ENCODE assay signal across 8 cellular contexts in genomic region chr2:10043906-10044601, GRCh38. TPM values are rescaled to one million over a fixed set of nuclear protein-coding genes. Genes with fewer than 3 reads are reported as not detected.
DNase-seq lines count a peak whose midpoint lies in the region; ATAC-seq and TF ChIP-seq lines count a peak whose summit lies in the region.

No MANE protein-coding gene starts in this region.

- H3K4me1 Mint-ChIP-seq in activated CD4-positive, alpha-beta memory T cell treated with anti-CD3 and anti-CD28 coated beads for 36 hours (ENCODE audit: low read depth): peaks cover 22% of the 10 kb centered on the region
- H3K4me1 Mint-ChIP-seq in dendritic cell treated with granulocyte-macrophage colony-stimulating factor and Interleukin-4, amounts not matched to agents 40 ng/mL and 50 ng/mL, for 4 days (ENCODE audit: low read depth): peaks cover 75% of the 10 kb centered on the region

- DNase-seq in SKM-1 treated with dmso at 0.1 percent for 144 hours (lab: John Stamatoyannopoulos, UW; ENCODE audit: unreplicated experiment) (peak; percentile 11), SKM-1 (lab: John Stamatoyannopoulos, UW; ENCODE audit: unreplicated experiment) (no peak), NCI-H446 treated with DMSO at 0.1 percent for 48 hours (lab: John Stamatoyannopoulos, UW) (peak; percentile 90)
- peak; percentile 94 for DNase-seq in activated CD4-positive, alpha-beta memory T cell treated with anti-CD3 and anti-CD28 coated beads for 36 hours
- DNase-seq in stimulated activated CD4-positive, alpha-beta T cell treated with anti-CD3 and anti-CD28 coated beads, Interleukin-2, amount 100 ng/mL, for 24 hours: peak; percentile 87 to 99

- H3K4me3 ChIP-seq in liver (ENCODE audit: low read depth in 1 of 3, low read length in 3 of 3): peak overlapping the region; percentile 69 to 90 (median 80)

- intact Hi-C loops in activated CD4-positive, alpha-beta memory T cell treated with anti-CD3 and anti-CD28 coated beads for 36 hours (cut with micrococcal nuclease): loop anchor here (1.0 to 10.0 kb wide), 5 partner anchors 77 to 619 kb away; partner anchors contain the start of genes CPSF3, GRHL1, ITGB1BP1 and TAF1B
- intact Hi-C loops in dendritic cell treated with granulocyte-macrophage colony-stimulating factor and Interleukin-4, amounts not matched to agents 40 ng/mL and 50 ng/mL, for 4 days (cut with micrococcal nuclease): loop anchor here (1.0 to 2.0 kb wide), 2 partner anchors 8 to 53 kb away; no protein-coding TSS in a partner anchor

- H3K36me3 ChIP-seq in liver (ENCODE audit: control insufficient read depth in 4 of 4, insufficient read depth in 3 of 4, low read depth in 1 of 4, low read length in 3 of 4): peaks cover 5 to 23% (median 16%) of the 10 kb centered on the region in 4 donors

- peak overlapping the region; percentile 96 to 97 for H3K27ac ChIP-seq in liver (ENCODE audit: low read depth in 1 of 2, low read length in 2 of 2)

- CTCF ChIA-PET in activated CD4-positive, alpha-beta memory T cell treated with anti-CD3 and anti-CD28 coated beads for 36 hours (lab: Charles Lee): interaction anchor here (0.7 to 12.7 kb wide), 9 partner anchors 9 to 274 kb away, joined by 3 to 149 read pairs (median 4); no protein-coding TSS in a partner anchor

- peaks cover 6% of the 10 kb centered on the region for H3K36me3 Mint-ChIP-seq in activated CD4-positive, alpha-beta memory T cell treated with anti-CD3 and anti-CD28 coated beads for 36 hours
- peaks cover 66% of the 10 kb centered on the region for H3K36me3 Mint-ChIP-seq in dendritic cell treated with granulocyte-macrophage colony-stimulating factor and Interleukin-4, amounts not matched to agents 40 ng/mL and 50 ng/mL, for 4 days (ENCODE audit: low read depth)

- 5% methylated on average over 90 of the region's 90 CpGs for WGBS in liver

- no peak for TF ChIP-seq RAD21 in liver (IDR thresholded peaks at IDR 0.05)

- peak overlapping the region; percentile 64 for H3K4me3 Mint-ChIP-seq in activated CD4-positive, alpha-beta memory T cell treated with anti-CD3 and anti-CD28 coated beads for 36 hours
- H3K4me3 Mint-ChIP-seq in dendritic cell treated with granulocyte-macrophage colony-stimulating factor and Interleukin-4, amounts not matched to agents 40 ng/mL and 50 ng/mL, for 4 days: peak overlapping the region; percentile 77

- peak; percentile 2 for TF ChIP-seq CTCF in liver (IDR thresholded peaks at IDR 0.05; ENCODE audit: low read depth, low read length, missing input control)

- peak overlapping the region; percentile 86 to 93 for H3K9ac ChIP-seq in liver (ENCODE audit: low read depth in 1 of 2, low read length in 2 of 2)

- H3K27me3 ChIP-seq in liver (ENCODE audit: control insufficient read depth in 4 of 4, insufficient read depth in 4 of 4, low read length in 3 of 4): no peaks in the 10 kb centered on the region

- H3K4me1 ChIP-seq in liver (ENCODE audit: control insufficient read depth in 4 of 4, insufficient read depth in 4 of 4, low read length in 3 of 4): peaks cover 12 to 68% (median 45%) of the 10 kb centered on the region in 4 donors

- H3K9me3 Mint-ChIP-seq in activated CD4-positive, alpha-beta memory T cell treated with anti-CD3 and anti-CD28 coated beads for 36 hours: no peaks in the 10 kb centered on the region
- no peaks in the 10 kb centered on the region for H3K9me3 Mint-ChIP-seq in dendritic cell treated with granulocyte-macrophage colony-stimulating factor and Interleukin-4, amounts not matched to agents 40 ng/mL and 50 ng/mL, for 4 days

- H3K9me3 ChIP-seq in liver (ENCODE audit: control insufficient read depth in 4 of 4, low read length in 3 of 4): no peaks in the 10 kb centered on the region

- POLR2A ChIA-PET in activated CD4-positive, alpha-beta memory T cell treated with anti-CD3 and anti-CD28 coated beads for 36 hours (lab: Charles Lee): interaction anchor here (0.7 to 1.4 kb wide), 5 partner anchors 9 to 489 kb away, joined by 3 to 6 read pairs (median 4); partner anchors contain the start of genes ADAM17 and TAF1B

- ATAC-seq in HG03108 (IDR thresholded peaks at IDR 0.05; ENCODE audit: unreplicated experiment): peak; percentile 45

- peak overlapping the region; percentile 47 for H3K27ac Mint-ChIP-seq in activated CD4-positive, alpha-beta memory T cell treated with anti-CD3 and anti-CD28 coated beads for 36 hours
- peak overlapping the region; percentile 91 for H3K27ac Mint-ChIP-seq in dendritic cell treated with granulocyte-macrophage colony-stimulating factor and Interleukin-4, amounts not matched to agents 40 ng/mL and 50 ng/mL, for 4 days

- H3K27me3 Mint-ChIP-seq in activated CD4-positive, alpha-beta memory T cell treated with anti-CD3 and anti-CD28 coated beads for 36 hours: peaks cover 3% of the 10 kb centered on the region
- H3K27me3 Mint-ChIP-seq in dendritic cell treated with granulocyte-macrophage colony-stimulating factor and Interleukin-4, amounts not matched to agents 40 ng/mL and 50 ng/mL, for 4 days: peaks cover 14% of the 10 kb centered on the region

TF ChIP-seq in liver, 16 proteins besides CTCF, POLR2A, EP300 and RAD21:
- no peak for TF ChIP-seq MAX (IDR thresholded peaks at IDR 0.05)
- no peak for TF ChIP-seq FOXA2 (IDR thresholded peaks at IDR 0.05)
- no peak for TF ChIP-seq FOXA1 (IDR thresholded peaks at IDR 0.05)
- no peak for TF ChIP-seq RXRA (IDR thresholded peaks at IDR 0.05)
- TF ChIP-seq ZBTB33 (IDR thresholded peaks at IDR 0.05): no peak
- no peak for TF ChIP-seq GABPA (IDR thresholded peaks at IDR 0.05 in 1 of 2, conservative IDR thresholded peaks at IDR 0.05 in 1 of 2)
- TF ChIP-seq HNF4G (IDR thresholded peaks at IDR 0.05): no peak
- TF ChIP-seq NR2F2 (IDR thresholded peaks at IDR 0.05): no peak
- TF ChIP-seq TAF1 (conservative IDR thresholded peaks at IDR 0.05): no peak
- TF ChIP-seq JUND (IDR thresholded peaks at IDR 0.05): peak in 1 of 2 donors; percentile 36
- TF ChIP-seq SP1 (IDR thresholded peaks at IDR 0.05): peak; percentile 54
- TF ChIP-seq, protein P1, sequence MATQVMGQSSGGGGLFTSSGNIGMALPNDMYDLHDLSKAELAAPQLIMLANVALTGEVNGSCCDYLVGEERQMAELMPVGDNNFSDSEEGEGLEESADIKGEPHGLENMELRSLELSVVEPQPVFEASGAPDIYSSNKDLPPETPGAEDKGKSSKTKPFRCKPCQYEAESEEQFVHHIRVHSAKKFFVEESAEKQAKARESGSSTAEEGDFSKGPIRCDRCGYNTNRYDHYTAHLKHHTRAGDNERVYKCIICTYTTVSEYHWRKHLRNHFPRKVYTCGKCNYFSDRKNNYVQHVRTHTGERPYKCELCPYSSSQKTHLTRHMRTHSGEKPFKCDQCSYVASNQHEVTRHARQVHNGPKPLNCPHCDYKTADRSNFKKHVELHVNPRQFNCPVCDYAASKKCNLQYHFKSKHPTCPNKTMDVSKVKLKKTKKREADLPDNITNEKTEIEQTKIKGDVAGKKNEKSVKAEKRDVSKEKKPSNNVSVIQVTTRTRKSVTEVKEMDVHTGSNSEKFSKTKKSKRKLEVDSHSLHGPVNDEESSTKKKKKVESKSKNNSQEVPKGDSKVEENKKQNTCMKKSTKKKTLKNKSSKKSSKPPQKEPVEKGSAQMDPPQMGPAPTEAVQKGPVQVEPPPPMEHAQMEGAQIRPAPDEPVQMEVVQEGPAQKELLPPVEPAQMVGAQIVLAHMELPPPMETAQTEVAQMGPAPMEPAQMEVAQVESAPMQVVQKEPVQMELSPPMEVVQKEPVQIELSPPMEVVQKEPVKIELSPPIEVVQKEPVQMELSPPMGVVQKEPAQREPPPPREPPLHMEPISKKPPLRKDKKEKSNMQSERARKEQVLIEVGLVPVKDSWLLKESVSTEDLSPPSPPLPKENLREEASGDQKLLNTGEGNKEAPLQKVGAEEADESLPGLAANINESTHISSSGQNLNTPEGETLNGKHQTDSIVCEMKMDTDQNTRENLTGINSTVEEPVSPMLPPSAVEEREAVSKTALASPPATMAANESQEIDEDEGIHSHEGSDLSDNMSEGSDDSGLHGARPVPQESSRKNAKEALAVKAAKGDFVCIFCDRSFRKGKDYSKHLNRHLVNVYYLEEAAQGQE (IDR thresholded peaks at IDR 0.05): peak; percentile 50
- TF ChIP-seq EGR1 (IDR thresholded peaks at IDR 0.05; ENCODE audit: low read depth in 2 of 2): peak in 1 of 2 donors; percentile 88
- no peak for TF ChIP-seq HNF4A (conservative IDR thresholded peaks at IDR 0.05)
- no peak for TF ChIP-seq YY1 (IDR thresholded peaks at IDR 0.05)

RNA-seq across cellular contexts. Expression of gene KLF11, which starts 0.7 kb away (rescaled TPM):
- 1 to 10 TPM; 5.6 to 6.1 TPM for total RNA-seq in activated CD4-positive, alpha-beta memory T cell treated with anti-CD3 and anti-CD28 coated beads for 36 hours
- 10 to 100 TPM; 13.2 to 43.0 TPM for total RNA-seq in liver
- 10 to 100 TPM; 10.5 to 15.8 TPM for polyA plus RNA-seq in liver

RNA-seq across cellular contexts. Expression of gene CYS1, which starts 36.2 kb away (rescaled TPM):
- under 1 TPM in 1 of 2 experiments, not detected in 1; 0.07 TPM for total RNA-seq in activated CD4-positive, alpha-beta memory T cell treated with anti-CD3 and anti-CD28 coated beads for 36 hours
- total RNA-seq in liver: 1 to 10 TPM; 1.3 to 4.1 TPM
- under 1 TPM; 0.07 to 0.72 TPM for polyA plus RNA-seq in liver
